31 cellular contexts compared by ENCODE assay signal in the genomic region with DNA sequence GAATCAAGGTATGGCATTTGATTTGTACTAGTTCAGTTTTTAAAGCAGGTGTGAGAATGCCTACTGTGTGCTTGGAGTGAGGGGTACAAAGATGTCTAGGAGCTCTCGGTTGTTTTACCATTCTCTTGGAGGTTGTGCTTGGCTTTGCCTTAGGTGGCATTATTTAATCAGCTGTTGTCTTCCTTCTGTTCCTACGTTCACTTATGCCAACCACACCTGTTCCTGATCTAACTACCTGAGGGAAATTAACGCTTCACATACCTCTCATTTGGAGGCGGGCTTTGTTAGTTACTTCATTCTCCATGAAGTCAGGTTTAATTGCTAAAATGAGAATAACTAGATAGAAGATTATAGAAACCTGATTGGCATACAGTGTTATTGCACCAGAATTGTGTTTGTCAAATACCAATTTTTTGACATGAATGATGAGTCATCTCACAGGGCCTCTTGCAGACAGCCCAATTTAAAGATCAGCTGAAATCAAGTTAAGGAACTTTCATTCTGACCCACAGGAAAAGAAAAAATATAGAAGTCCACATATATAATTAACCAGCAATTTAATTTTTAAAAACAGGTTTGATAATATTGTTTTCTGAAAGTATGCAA. TPM values are rescaled to one million over a fixed set of nuclear protein-coding genes. Genes with fewer than 3 reads are reported as not detected.
A peak's percentile ranks its signal among the peaks of the same experiment; 100 is the strongest.
DNase-seq lines count a peak whose midpoint lies in the region; ATAC-seq, FAIRE-seq and TF ChIP-seq lines count a peak whose summit lies in the region.
"Had no signal": no experiment of that assay in that cellular context is flagged by ENCODE, and none has a peak within 500 bp of the region (broad histone marks: within the 10 kb centered on the region; RNA-seq: fewer than 3 reads in every experiment).

No MANE protein-coding gene starts in this region.

- H3K27ac Mint-ChIP-seq in neural progenitor cell (no peak overlapping the region), WTC11 (no peak overlapping the region)
- H3K27ac Mint-ChIP-seq: activated CD4-positive, alpha-beta T cell treated with anti-CD3 and anti-CD28 coated beads, Interleukin-2, amount 10 ng/mL, durations not matched to agents 24 days and 14 days; HFFc6; natural killer cell treated with Interleukin-12 subunit alpha and Interleukin-12 subunit beta and Interleukin-15 and Interleukin-18, amount 100 ng/mL, for 72 hours; stimulated activated memory B cell treated with anti-CD40 and anti-IgM and Interleukin-4, amounts not matched to agents 10 μg/mL and 1 μg/mL and 100 μg/mL, for 72 hours had no signal

- no peaks in the 10 kb centered on the region for H3K9me3 ChIP-seq in small intestine (ENCODE audit: control insufficient read depth, low read depth)
- no peaks in the 10 kb centered on the region for H3K9me3 ChIP-seq in neural progenitor cell (ENCODE audit: low read depth)
- H3K9me3 ChIP-seq: esophagus squamous epithelium had no signal

- H3K9ac ChIP-seq in neural progenitor cell = no peak overlapping the region

- peak; percentile 67 for DNase-seq in LNCaP clone FGC (ENCODE audit: low read depth)
- DNase-seq in NCI-H748 (lab: John Stamatoyannopoulos, UW; ENCODE audit: unreplicated experiment) = peak; percentile 68
- peak; percentile 39 for DNase-seq in cerebellum (ENCODE audit: low spot score)
- DNase-seq in small intestine = peak; percentile 23
- no peak for DNase-seq in neural progenitor cell (ENCODE audit: low spot score)
- no peak for DNase-seq in WTC11 (ENCODE audit: low spot score)
- DNase-seq: activated CD4-positive, alpha-beta T cell treated with anti-CD3 and anti-CD28 coated beads, Interleukin-2, amount 10 ng/mL, durations not matched to agents 24 days and 14 days; activated gamma-delta T cell treated with Interleukin-2 at 50 U/mL for 16 hours; activated T-cell treated with anti-CD3 and anti-CD28 coated beads, Interleukin-2, amount 50 U/mL, for 4 hours; Calu3; esophagus squamous epithelium; foreskin keratinocyte; GOT3; HFFc6; NCI-H187 treated with DMSO at 0.1 percent for 48 hours; NCI-H226; substantia nigra had no signal

- no peaks in the 10 kb centered on the region for H3K27me3 ChIP-seq in small intestine (ENCODE audit: control insufficient read depth in 2 of 2, insufficient read depth in 2 of 2, low read length in 2 of 2)
- H3K27me3 ChIP-seq in neural progenitor cell = no peaks in the 10 kb centered on the region
- H3K27me3 ChIP-seq: foreskin keratinocyte had no signal

- CTCF ChIA-PET in WTC11 (lab: Charles Lee) = interaction anchor here (0.6 kb wide), 1 partner anchor 142 kb away, joined by 8 read pairs; no protein-coding TSS in a partner anchor

- no peaks in the 10 kb centered on the region for H3K36me3 Mint-ChIP-seq in neural progenitor cell
- no peaks in the 10 kb centered on the region for H3K36me3 Mint-ChIP-seq in WTC11
- H3K36me3 Mint-ChIP-seq: natural killer cell treated with Interleukin-12 subunit alpha and Interleukin-12 subunit beta and Interleukin-15 and Interleukin-18, amount 100 ng/mL, for 72 hours; stimulated activated memory B cell treated with anti-CD40 and anti-IgM and Interleukin-4, amounts not matched to agents 10 μg/mL and 1 μg/mL and 100 μg/mL, for 72 hours had no signal

- no peak for FAIRE-seq in small intestine (lab: Jason Lieb, UNC)
- FAIRE-seq: astrocyte, endometrium had no signal

- no peak for ATAC-seq in GM21367 (IDR thresholded peaks at IDR 0.05; ENCODE audit: unreplicated experiment)
- ATAC-seq in WTC11 = no peak
- ATAC-seq: activated T-cell treated with anti-CD3 and anti-CD28 coated beads, Interleukin-2, amount 50 U/mL, for 4 hours; foreskin keratinocyte; natural killer cell treated with Interleukin-12 subunit alpha and Interleukin-12 subunit beta and Interleukin-15 and Interleukin-18, amount 100 ng/mL, for 72 hours; stimulated activated memory B cell treated with anti-CD40 and anti-IgM and Interleukin-4, amounts not matched to agents 10 μg/mL and 1 μg/mL and 100 μg/mL, for 72 hours had no signal

- H3K4me2 ChIP-seq in neural progenitor cell = no peak overlapping the region

- no peaks in the 10 kb centered on the region for H3K4me1 Mint-ChIP-seq in neural progenitor cell
- H3K4me1 Mint-ChIP-seq in WTC11 = peaks cover 15% of the 10 kb centered on the region
- H3K4me1 Mint-ChIP-seq: activated CD4-positive, alpha-beta T cell treated with anti-CD3 and anti-CD28 coated beads, Interleukin-2, amount 10 ng/mL, durations not matched to agents 24 days and 14 days; stimulated activated memory B cell treated with anti-CD40 and anti-IgM and Interleukin-4, amounts not matched to agents 10 μg/mL and 1 μg/mL and 100 μg/mL, for 72 hours had no signal

- no peaks in the 10 kb centered on the region for H4K20me1 ChIP-seq in neural progenitor cell (ENCODE audit: low read depth)

- POLR2A ChIA-PET in WTC11 (lab: Charles Lee) = no interaction called here

- H3K4me3 ChIP-seq in LNCaP clone FGC (ENCODE audit: low read depth, low read length) = no peak overlapping the region
- no peak overlapping the region for H3K4me3 ChIP-seq in small intestine (ENCODE audit: low read depth in 1 of 2, low read length in 2 of 2)
- no peak overlapping the region for H3K4me3 ChIP-seq in neural progenitor cell
- H3K4me3 ChIP-seq: esophagus squamous epithelium, lung had no signal

- TF ChIP-seq CTCF in LNCaP clone FGC (IDR thresholded peaks at IDR 0.05; ENCODE audit: control insufficient read depth, extremely low read depth, insufficient read depth) = no peak
- no peak for TF ChIP-seq CTCF in neural progenitor cell (IDR thresholded peaks at IDR 0.05)
- TF ChIP-seq CTCF in WTC11 (IDR thresholded peaks at IDR 0.05) = no peak

- 71 to 86% (median 83%) methylated on average over 4 of the region's 4 CpGs for WGBS in small intestine, 3 donors

- H3K36me3 ChIP-seq in small intestine (ENCODE audit: control insufficient read depth in 2 of 2, insufficient read depth in 2 of 2, low read length in 2 of 2) (no peaks in the 10 kb centered on the region), neural progenitor cell (no peaks in the 10 kb centered on the region)
- H3K36me3 ChIP-seq: esophagus squamous epithelium had no signal

- no peaks in the 10 kb centered on the region for H3K27me3 Mint-ChIP-seq in neural progenitor cell (ENCODE audit: insufficient read depth, low read depth)
- no peaks in the 10 kb centered on the region for H3K27me3 Mint-ChIP-seq in WTC11 (ENCODE audit: low read depth)

- no peaks in the 10 kb centered on the region for H3K9me3 Mint-ChIP-seq in neural progenitor cell
- H3K9me3 Mint-ChIP-seq in WTC11 = no peaks in the 10 kb centered on the region
- H3K9me3 Mint-ChIP-seq: activated CD4-positive, alpha-beta T cell treated with anti-CD3 and anti-CD28 coated beads, Interleukin-2, amount 10 ng/mL, durations not matched to agents 24 days and 14 days; activated T-cell treated with anti-CD3 and anti-CD28 coated beads, Interleukin-2, amount 50 U/mL, for 4 hours; HFFc6; natural killer cell treated with Interleukin-12 subunit alpha and Interleukin-12 subunit beta and Interleukin-15 and Interleukin-18, amount 100 ng/mL, for 72 hours; stimulated activated memory B cell treated with anti-CD40 and anti-IgM and Interleukin-4, amounts not matched to agents 10 μg/mL and 1 μg/mL and 100 μg/mL, for 72 hours had no signal

- H3K4me3 Mint-ChIP-seq in neural progenitor cell = no peak overlapping the region
- H3K4me3 Mint-ChIP-seq in WTC11 = no peak overlapping the region
- H3K4me3 Mint-ChIP-seq: activated CD4-positive, alpha-beta T cell treated with anti-CD3 and anti-CD28 coated beads, Interleukin-2, amount 10 ng/mL, durations not matched to agents 24 days and 14 days; activated T-cell treated with anti-CD3 and anti-CD28 coated beads, Interleukin-2, amount 50 U/mL, for 4 hours; HFFc6; natural killer cell treated with Interleukin-12 subunit alpha and Interleukin-12 subunit beta and Interleukin-15 and Interleukin-18, amount 100 ng/mL, for 72 hours; stimulated activated memory B cell treated with anti-CD40 and anti-IgM and Interleukin-4, amounts not matched to agents 10 μg/mL and 1 μg/mL and 100 μg/mL, for 72 hours had no signal

- H3K79me2 ChIP-seq in neural progenitor cell (ENCODE audit: low read depth) = no peaks in the 10 kb centered on the region

- no peaks in the 10 kb centered on the region for H3K4me1 ChIP-seq in small intestine (ENCODE audit: control insufficient read depth in 2 of 2, insufficient read depth in 1 of 2, low read depth in 1 of 2, low read length in 1 of 2)
- no peaks in the 10 kb centered on the region for H3K4me1 ChIP-seq in neural progenitor cell
- H3K4me1 ChIP-seq: esophagus squamous epithelium had no signal

- no peak overlapping the region for H2AFZ ChIP-seq in neural progenitor cell (replicated peaks)

- H3K27ac ChIP-seq in small intestine (ENCODE audit: low read depth in 1 of 2, low read length in 1 of 2) (no peak overlapping the region), neural progenitor cell (no peak overlapping the region)
- H3K27ac ChIP-seq: esophagus squamous epithelium, foreskin keratinocyte, RWPE1 had no signal

- H3F3A ChIP-seq in neural progenitor cell (ENCODE audit: low read depth) = no peaks in the 10 kb centered on the region

TF ChIP-seq in WTC11, 78 proteins besides CTCF, POLR2A, EP300 and RAD21:
- TF ChIP-seq SMAD3 (CRISPR knock-in tag; IDR thresholded peaks at IDR 0.05; ENCODE audit: borderline replicate concordance) = no peak
- no peak for TF ChIP-seq TEAD4 (CRISPR knock-in tag; IDR thresholded peaks at IDR 0.05)
- TF ChIP-seq TP53 (CRISPR knock-in tag; IDR thresholded peaks at IDR 0.05) = no peak
- TF ChIP-seq ZNF416 (CRISPR knock-in tag; IDR thresholded peaks at IDR 0.05) = no peak
- no peak for TF ChIP-seq TCF7 (CRISPR knock-in tag; IDR thresholded peaks at IDR 0.05; ENCODE audit: low read depth)

RNA-seq across cellular contexts. Expression of a gene that starts 24.8 kb away (rescaled TPM):
- total RNA-seq in cerebellum (not detected), neural progenitor cell (ENCODE audit: low replicate concordance) (not detected in 2 replicates), WTC11 (2021) (not detected in 3 replicates)
- not detected for polyA plus RNA-seq in small intestine
- total RNA-seq: activated CD4-positive, alpha-beta T cell treated with anti-CD3 and anti-CD28 coated beads, Interleukin-2, amount 10 ng/mL, durations not matched to agents 24 days and 14 days; activated T-cell treated with anti-CD3 and anti-CD28 coated beads, Interleukin-2, amount 50 U/mL, for 4 hours; astrocyte; Calu3; Daoy; dermis microvascular lymphatic vessel endothelial cell; esophagus squamous epithelium; foreskin keratinocyte; HFFc6; kidney epithelial cell; lung; mononuclear cell; natural killer cell treated with Interleukin-12 subunit alpha and Interleukin-12 subunit beta and Interleukin-15 and Interleukin-18, amount 100 ng/mL, for 72 hours; omental fat pad; SK-MEL-5; skeletal muscle tissue had no signal
- polyA plus RNA-seq: foreskin keratinocyte had no signal

Comparison
In these comparisons a context has a peak if more than half of its experiments do, and no peak if none do; other contexts are left out.
1. DNase-seq: peak in LNCaP clone FGC (single experiment), NCI-H748 (single experiment), cerebellum (single experiment) and small intestine (single experiment); none in neural progenitor cell (single experiment) and WTC11 (single experiment).